ENCODE assay signal across 18 cellular contexts in genomic region chr15:101472033-101472432, GRCh38. TPM values are rescaled to one million over a fixed set of nuclear protein-coding genes. Genes with fewer than 3 reads are reported as not detected.
DNase-seq lines count a peak whose midpoint lies in the region; ATAC-seq, FAIRE-seq and TF ChIP-seq lines count a peak whose summit lies in the region.
"Had no signal": no experiment of that assay in that cellular context is flagged by ENCODE, and none has a peak within 500 bp of the region (broad histone marks: within the 10 kb centered on the region; RNA-seq: fewer than 3 reads in every experiment).

No MANE protein-coding gene starts in this region.

- H3K27ac ChIP-seq in cingulate gyrus (ENCODE audit: low read depth, low read length) (peak overlapping the region; percentile 51), HepG2 (ENCODE audit: extremely low read length, insufficient read depth, low read length) (no peak overlapping the region)
- H3K27ac ChIP-seq: BLaER1, GM23248 had no signal

- TF ChIP-seq POLR2A in HepG2 (IDR thresholded peaks at IDR 0.05; ENCODE audit: insufficient read depth in 1 of 2, low read depth in 2 of 2, low read length in 2 of 2) = no peak

- H3K27me3 ChIP-seq in HepG2 (ENCODE audit: control insufficient read depth in 1 of 2, insufficient read depth in 2 of 2, low read length in 2 of 2) = no peaks in the 10 kb centered on the region
- H3K27me3 ChIP-seq: BLaER1 had no signal

- intact Hi-C loops in cardiac septum (cut with DNase I) (no loop called here), left cardiac atrium (cut with DNase I) (no loop called here), HepG2 (cut with micrococcal nuclease; ENCODE audit: unreplicated experiment) (no loop called here)

- no peak overlapping the region for H3K9ac ChIP-seq in HepG2 (ENCODE audit: insufficient read depth, low read depth, low read length)
- H3K9ac ChIP-seq: BLaER1, GM23248 had no signal

- POLR2A ChIA-PET in HepG2 (lab: Yijun Ruan, JAX) = no interaction called here

- DNase-seq in cardiac septum (ENCODE audit: low spot score) = peak; percentile 50
- no peak for DNase-seq in left cardiac atrium
- peak; percentile 50 for DNase-seq in islet precursor cell
- no peak for DNase-seq in HepG2 (ENCODE audit: low spot score)
- DNase-seq in COLO829 (ENCODE audit: low spot score) = no peak
- no peak for DNase-seq in activated CD4-positive, alpha-beta T cell treated with anti-CD3 and anti-CD28 coated beads, Interleukin-2, amount 50 U/mL, for 1 hour
- DNase-seq in iPS-NIHi11 (ENCODE audit: low spot score) = no peak
- DNase-seq: 8988T; Calu3; CD4-positive, alpha-beta memory T cell; DND-41; EL; GM23248; HCEC 1CT had no signal

- TF ChIP-seq EP300 in HepG2 (IDR thresholded peaks at IDR 0.05; ENCODE audit: low read depth in 2 of 2, low read length in 2 of 2) (no peak), HepG2 (CRISPR knock-in tag; IDR thresholded peaks at IDR 0.05; ENCODE audit: borderline replicate concordance) (no peak)

- ATAC-seq in left cardiac atrium (no peak), HepG2 (no peak)
- ATAC-seq: GM12878 had no signal

- no peak for TF ChIP-seq RAD21 in HepG2 (CRISPR knock-in tag; IDR thresholded peaks at IDR 0.05)

- no peak for TF ChIP-seq CTCF in HepG2 (CRISPR knock-in tag; IDR thresholded peaks at IDR 0.05)

- H2AFZ ChIP-seq in HepG2 (ENCODE audit: low read length) = no peak overlapping the region
- H2AFZ ChIP-seq: GM23248 had no signal

- H3K4me2 ChIP-seq in HepG2 (ENCODE audit: low read depth, low read length) = no peak overlapping the region
- H3K4me2 ChIP-seq: BLaER1 had no signal

- no TSS peak for BruUV-seq in HepG2 (replicated peaks; lab: Mats Ljungman, UMichigan)

- no peaks in the 10 kb centered on the region for H4K20me1 ChIP-seq in HepG2 (ENCODE audit: insufficient read depth, low read length)
- H4K20me1 ChIP-seq: BLaER1 had no signal

- FAIRE-seq in HepG2 (lab: Jason Lieb, UNC) = no peak
- FAIRE-seq: GM12878, H54 had no signal

- CTCF ChIA-PET in HepG2 (lab: Yijun Ruan, JAX; ENCODE audit: low intra/inter-chr PET ratio, low total read pairs) = no interaction called here

- peaks cover 44% of the 10 kb centered on the region for H3K4me1 ChIP-seq in HepG2 (ENCODE audit: insufficient read depth, low read length)
- H3K4me1 ChIP-seq: BLaER1 had no signal

- no peaks in the 10 kb centered on the region for H3K9me3 ChIP-seq in HepG2 (ENCODE audit: low read length)
- H3K9me3 ChIP-seq: BLaER1 had no signal

- peaks cover 3 to 15% of the 10 kb centered on the region in 2 experiments; a peak in 4 of 5 replicates for H3K36me3 ChIP-seq in HepG2 (replicated peaks in 1 of 2; ENCODE audit: control insufficient read depth in 1 of 2, insufficient read depth in 2 of 2, low read length in 2 of 2)
- H3K36me3 ChIP-seq: BLaER1 had no signal

- peaks cover 89% of the 10 kb centered on the region for H3K79me2 ChIP-seq in HepG2 (ENCODE audit: insufficient read depth, low read length)

- H3K4me3 ChIP-seq in HepG2 (replicated peaks in 1 of 3; ENCODE audit: insufficient read depth in 1 of 3, low read depth in 2 of 3, low read length in 3 of 3) = no peak overlapping the region
- H3K4me3 ChIP-seq: BLaER1, GM12878, GM23248 had no signal

- WGBS in HepG2 (ENCODE audit: low lambda C conversion rate) = 91% methylated on average over 13 of the region's 13 CpGs

- in situ Hi-C loops in HepG2 (cut with HindIII; ENCODE audit: extremely low pct_ligation_motif_present, low pct_unique_long_range_greater_than_20kb) = no loop called here

TF ChIP-seq in HepG2, 621 proteins besides CTCF, POLR2A, EP300 and RAD21:
- TF ChIP-seq ZNF687 (CRISPR knock-in tag; IDR thresholded peaks at IDR 0.05) (peak; percentile 12; the same call in 1 of the 2 replicates), ZNF672 (CRISPR knock-in tag; IDR thresholded peaks at IDR 0.05) (no peak), ZNF333 (CRISPR knock-in tag; IDR thresholded peaks at IDR 0.05; ENCODE audit: borderline replicate concordance) (no peak)

RNA-seq across cellular contexts. Expression of gene PCSK6, which starts 17.5 kb away (rescaled TPM):
- 10.6 TPM for total RNA-seq in cardiac septum
- 10 to 100 TPM; 14.5 to 20.2 TPM for total RNA-seq in left cardiac atrium
- 42.5 and 56.5 TPM in 2 replicates for total RNA-seq in HepG2 (2016; rRNA removed; fragmentation: Illumina TruSeq; extraction: Trizol)
- 71.9 and 81.0 TPM in 2 replicates for total RNA-seq in HepG2 (2016; cell fraction: cytosol; rRNA removed; fragmentation: Illumina TruSeq; extraction: Trizol; ENCODE audit: low read depth)
- total RNA-seq in HepG2 (2016; cell fraction: insoluble cytoplasmic fraction; rRNA removed; fragmentation: Illumina TruSeq; extraction: Trizol) = 34.4 and 55.2 TPM in 2 replicates
- total RNA-seq in HepG2 (2016; cell fraction: membrane; rRNA removed; fragmentation: Illumina TruSeq; extraction: Trizol) = 69.6 and 77.5 TPM in 2 replicates
- 66.0 and 74.7 TPM in 2 replicates for total RNA-seq in HepG2 (2016; cell fraction: nucleus; rRNA removed; fragmentation: Illumina TruSeq; extraction: Trizol)
- polyA plus RNA-seq in HepG2 (2011; rRNA removed) = 155 and 208 TPM in 2 replicates
- 113 and 150 TPM in 2 replicates for polyA plus RNA-seq in HepG2 (2011; cell fraction: cytosol; rRNA removed)
- 207 and 256 TPM in 2 replicates for polyA plus RNA-seq in HepG2 (2011; cell fraction: nucleus; rRNA removed)
- polyA plus RNA-seq in HepG2 (2012) = 61.3 and 94.3 TPM in 2 replicates
- polyA plus RNA-seq in HepG2 (2016; cell fraction: cytosol; fragmentation: Illumina TruSeq; extraction: Trizol; ENCODE audit: low read depth) = 28.0 and 30.8 TPM in 2 replicates
- polyA plus RNA-seq in HepG2 (2016; cell fraction: insoluble cytoplasmic fraction; fragmentation: Illumina TruSeq; extraction: Trizol; ENCODE audit: low read depth) = 34.4 and 44.9 TPM in 2 replicates
- polyA plus RNA-seq in HepG2 (2016; cell fraction: membrane; fragmentation: Illumina TruSeq; extraction: Trizol; ENCODE audit: low read depth) = 53.8 and 67.9 TPM in 2 replicates
- polyA plus RNA-seq in HepG2 (2016; cell fraction: nucleus; fragmentation: Illumina TruSeq; extraction: Trizol; ENCODE audit: insufficient read depth, low read depth) = 84.3 and 88.3 TPM in 2 replicates
- polyA minus RNA-seq in HepG2 (2011; rRNA and poly(A)+ RNA removed; ENCODE audit: low replicate concordance) = 65.0 and 447 TPM in 2 replicates
- 126 and 149 TPM in 2 replicates for polyA minus RNA-seq in HepG2 (2011; cell fraction: cytosol; rRNA and poly(A)+ RNA removed)
- polyA minus RNA-seq in HepG2 (2011; cell fraction: nucleus; rRNA and poly(A)+ RNA removed) = 126 and 142 TPM in 2 replicates
- total RNA-seq: GM23248 had no signal

Comparison
In these comparisons a context has a peak if more than half of its experiments do, and no peak if none do; other contexts are left out.
1. DNase-seq: peak in cardiac septum (single experiment) and islet precursor cell (single experiment); none in left cardiac atrium (single experiment), HepG2 (single experiment), COLO829 (single experiment), activated CD4-positive, alpha-beta T cell treated with anti-CD3 and anti-CD28 coated beads, Interleukin-2, amount 50 U/mL, for 1 hour (single experiment) and iPS-NIHi11 (single experiment).